Comparison of ENCODE assay signal across 10 cellular contexts in the genomic region with DNA sequence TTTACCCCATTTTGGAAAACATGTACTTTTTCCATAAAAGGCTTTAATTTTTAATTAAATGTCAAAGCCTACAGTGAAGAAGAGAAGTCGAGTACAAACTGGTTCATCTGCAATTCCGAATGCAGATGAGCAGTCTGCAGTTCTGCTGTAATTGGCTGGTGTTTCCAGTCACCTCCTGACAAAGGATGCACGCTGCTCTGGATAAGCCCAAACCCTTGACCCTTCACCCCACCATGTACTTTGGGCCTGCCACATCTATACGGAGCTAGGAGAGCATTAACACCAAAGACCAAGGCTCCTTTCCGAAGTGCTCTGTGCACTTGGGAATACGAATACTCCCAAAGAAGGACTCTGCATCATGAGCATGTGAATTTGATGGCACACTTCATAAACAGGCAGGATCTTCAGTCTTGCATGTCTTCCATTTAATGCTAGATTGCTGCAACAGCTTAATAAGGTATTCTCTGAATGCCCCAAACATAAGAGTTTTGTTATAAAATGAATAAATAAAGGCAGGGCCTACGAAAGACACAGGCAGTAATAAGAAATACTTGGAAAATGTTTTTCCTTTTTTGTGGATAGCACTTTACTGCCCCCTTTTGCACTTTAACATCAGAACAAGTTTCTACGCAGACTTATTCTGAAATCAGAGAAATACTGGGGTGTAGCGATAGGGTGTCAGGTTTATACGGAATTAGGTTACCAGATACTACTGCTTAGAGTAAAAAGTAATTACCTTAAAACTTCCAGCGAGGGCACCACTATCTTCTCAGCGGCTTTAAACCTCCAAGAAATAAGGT. TPM values are rescaled to one million over a fixed set of nuclear protein-coding genes. Genes with fewer than 3 reads are reported as not detected.
A peak's percentile ranks its signal among the peaks of the same experiment; 100 is the strongest.
DNase-seq lines count a peak whose midpoint lies in the region; ATAC-seq and TF ChIP-seq lines count a peak whose summit lies in the region.
"Had no signal": no experiment of that assay in that cellular context is flagged by ENCODE, and none has a peak within 500 bp of the region (broad histone marks: within the 10 kb centered on the region; RNA-seq: fewer than 3 reads in every experiment).

No MANE protein-coding gene starts in this region.

- DNase-seq in NCI-H2107 treated with DMSO at 0.1 percent for 48 hours (lab: John Stamatoyannopoulos, UW; ENCODE audit: unreplicated experiment) = peak; percentile 18
- no peak for DNase-seq in NCI-H2107 (lab: John Stamatoyannopoulos, UW)
- peak; percentile 62 for DNase-seq in fibroblast of villous mesenchyme (ENCODE audit: low read depth)
- DNase-seq in superior temporal gyrus (ENCODE audit: extremely low spot score) = peak; percentile 83
- no peak for DNase-seq in HPDE6-E6E7 (ENCODE audit: extremely low spot score)
- DNase-seq in A172 (ENCODE audit: low spot score) = no peak
- DNase-seq in NCI-H526 (lab: John Stamatoyannopoulos, UW) = no peak
- DNase-seq: posterior cingulate gyrus; stimulated activated naive B cell treated with anti-CD40 and anti-IgM and Interleukin-4, amounts not matched to agents 10 μg/mL and 1 μg/mL and 100 μg/mL, for 72 hours had no signal

- peak; percentile 42; the same call in 1 of the 3 replicates for ATAC-seq in SK-N-SH treated with all-trans-retinoic acid at 6 μM for 48 hours
- ATAC-seq: stimulated activated naive B cell treated with anti-CD40 and anti-IgM and Interleukin-4, amounts not matched to agents 10 μg/mL and 1 μg/mL and 100 μg/mL, for 72 hours had no signal

- H3K4me3 ChIP-seq in fibroblast of villous mesenchyme (ENCODE audit: low read depth, low read length) = no peak overlapping the region

- TF ChIP-seq CTCF in fibroblast of villous mesenchyme (IDR thresholded peaks at IDR 0.05; ENCODE audit: insufficient read depth, low read depth, low read length) = peak; percentile 59

TF ChIP-seq in SK-N-SH treated with all-trans-retinoic acid at 6 μM for 48 hours, 23 proteins besides CTCF, POLR2A, EP300 and RAD21:
- TF ChIP-seq GLIS3 (CRISPR knock-in tag; IDR thresholded peaks at IDR 0.05) (no peak), ESRRG (CRISPR knock-in tag; IDR thresholded peaks at IDR 0.05) (no peak), ZFP30 (CRISPR knock-in tag; IDR thresholded peaks at IDR 0.05) (no peak), RARB (CRISPR knock-in tag; IDR thresholded peaks at IDR 0.05) (no peak), SNAI2 (CRISPR knock-in tag; IDR thresholded peaks at IDR 0.05) (no peak), ZC3H10 (CRISPR knock-in tag; IDR thresholded peaks at IDR 0.05) (no peak), ISL1 (CRISPR knock-in tag; IDR thresholded peaks at IDR 0.05) (no peak)
- TF ChIP-seq, protein P1, sequence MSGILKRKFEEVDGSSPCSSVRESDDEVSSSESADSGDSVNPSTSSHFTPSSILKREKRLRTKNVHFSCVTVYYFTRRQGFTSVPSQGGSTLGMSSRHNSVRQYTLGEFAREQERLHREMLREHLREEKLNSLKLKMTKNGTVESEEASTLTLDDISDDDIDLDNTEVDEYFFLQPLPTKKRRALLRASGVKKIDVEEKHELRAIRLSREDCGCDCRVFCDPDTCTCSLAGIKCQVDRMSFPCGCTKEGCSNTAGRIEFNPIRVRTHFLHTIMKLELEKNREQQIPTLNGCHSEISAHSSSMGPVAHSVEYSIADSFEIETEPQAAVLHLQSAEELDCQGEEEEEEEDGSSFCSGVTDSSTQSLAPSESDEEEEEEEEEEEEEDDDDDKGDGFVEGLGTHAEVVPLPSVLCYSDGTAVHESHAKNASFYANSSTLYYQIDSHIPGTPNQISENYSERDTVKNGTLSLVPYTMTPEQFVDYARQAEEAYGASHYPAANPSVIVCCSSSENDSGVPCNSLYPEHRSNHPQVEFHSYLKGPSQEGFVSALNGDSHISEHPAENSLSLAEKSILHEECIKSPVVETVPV (CRISPR knock-in tag; IDR thresholded peaks at IDR 0.05) = no peak

RNA-seq across cellular contexts. Expression of gene EFNB2, which starts 15.1 kb away (rescaled TPM):
- total RNA-seq in fibroblast of villous mesenchyme = 7.4 and 10.8 TPM in 2 replicates
- 7.8 and 8.1 TPM in 2 replicates for total RNA-seq in A172 (2014; rRNA removed; shearing (Covaris generic))

RNA-seq across cellular contexts. Expression of gene ARGLU1, which starts 47.5 kb away (rescaled TPM):
- 44.1 and 51.0 TPM in 2 replicates for total RNA-seq in fibroblast of villous mesenchyme
- total RNA-seq in A172 (2014; rRNA removed; shearing (Covaris generic)) = 35.9 and 41.8 TPM in 2 replicates

Comparison
In these comparisons a context has a peak if more than half of its experiments do, and no peak if none do; other contexts are left out.
1. DNase-seq: peak in NCI-H2107 treated with DMSO at 0.1 percent for 48 hours (single experiment), fibroblast of villous mesenchyme (single experiment) and superior temporal gyrus (single experiment); none in NCI-H2107 (single experiment), HPDE6-E6E7 (single experiment), A172 (single experiment) and NCI-H526 (0 of 2).